In the genomic region with DNA sequence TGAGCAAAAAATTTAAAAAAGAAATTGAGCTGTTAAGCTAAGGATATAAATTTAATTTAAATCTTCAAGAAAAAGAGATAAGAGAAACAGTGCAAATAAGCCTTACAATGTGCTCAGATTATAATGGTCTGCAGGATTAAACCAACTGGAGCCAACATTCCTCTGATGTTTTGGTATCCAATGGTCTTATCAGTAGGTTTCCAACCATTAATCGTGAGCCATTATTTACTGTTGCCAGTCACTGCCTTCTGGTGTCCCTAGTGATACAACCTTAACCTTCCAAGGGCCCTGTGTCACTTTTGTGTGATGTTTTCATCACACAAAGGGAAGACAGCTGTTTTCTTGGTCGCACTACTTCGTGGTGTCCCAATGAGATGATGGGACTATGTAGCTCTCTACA, we compare ENCODE assay signal across 22 cellular contexts.
DNase-seq lines count a peak whose midpoint lies in the region; ATAC-seq and TF ChIP-seq lines count a peak whose summit lies in the region.
"Had no signal": no experiment of that assay in that cellular context is flagged by ENCODE, and none has a peak within 500 bp of the region (broad histone marks: within the 10 kb centered on the region; RNA-seq: fewer than 3 reads in every experiment).

No MANE protein-coding gene starts in this region.

- no peak overlapping the region for H2AFZ ChIP-seq in PC-3 (ENCODE audit: low read length)
- H2AFZ ChIP-seq: GM23338 had no signal

- H3K27ac ChIP-seq in PC-3 (ENCODE audit: low read length) (peak overlapping the region; percentile 96), body of pancreas (peak overlapping the region in 3 of 4 donors; percentile 69 to 77 (median 72)), esophagus squamous epithelium (no peak overlapping the region)
- H3K27ac ChIP-seq: dorsolateral prefrontal cortex, RWPE1, thyroid gland had no signal

- POLR2A ChIA-PET in PC-3 (lab: Charles Lee; ENCODE audit: unreplicated experiment): no interaction called here

- TF ChIP-seq CTCF in PC-3 (conservative IDR thresholded peaks at IDR 0.05; ENCODE audit: low read depth, low read length): no peak
- TF ChIP-seq CTCF in body of pancreas (IDR thresholded peaks at IDR 0.05): no peak
- no peak for TF ChIP-seq CTCF in esophagus squamous epithelium (IDR thresholded peaks at IDR 0.05)

- no TSS peak for BruUV-seq in PC-3 (replicated peaks; lab: Mats Ljungman, UMichigan)

- peak overlapping the region; percentile 40 for H3K9ac ChIP-seq in PC-3 (ENCODE audit: low read length)

- H3K4me3 ChIP-seq in PC-3 (ENCODE audit: low read length) (no peak overlapping the region), body of pancreas (no peak overlapping the region), esophagus squamous epithelium (no peak overlapping the region)
- H3K4me3 ChIP-seq: dorsolateral prefrontal cortex, GM23338, thyroid gland had no signal

- TF ChIP-seq POLR2A in body of pancreas (IDR thresholded peaks at IDR 0.05) (no peak), esophagus squamous epithelium (IDR thresholded peaks at IDR 0.05) (no peak)

- peaks cover 11% of the 10 kb centered on the region for H3F3A ChIP-seq in PC-3 (ENCODE audit: low read length, unreplicated experiment)

- H3K4me2 ChIP-seq in PC-3 (ENCODE audit: low read length): 0 out of 2 replicates have a peak overlapping the region, but pooled peaks have one; percentile 5
- H3K4me2 ChIP-seq: GM23338 had no signal

- H3K36me3 ChIP-seq in PC-3 (ENCODE audit: low read depth, low read length) (no peaks in the 10 kb centered on the region), body of pancreas (replicated peaks in 1 of 2; ENCODE audit: insufficient read depth in 1 of 2, low read depth in 2 of 2) (no peaks in the 10 kb centered on the region), esophagus squamous epithelium (no peaks in the 10 kb centered on the region)
- H3K36me3 ChIP-seq: thyroid gland had no signal

- DNase-seq in PC-3 (peak; percentile 59), body of pancreas (no peak), kidney tubule cell (ENCODE audit: low spot score) (peak; percentile 79), UCSD-AML1 (lab: John Stamatoyannopoulos, UW; ENCODE audit: unreplicated experiment) (no peak), esophagus squamous epithelium (lab: John Stamatoyannopoulos, UW) (no peak), NOMO-1 (lab: John Stamatoyannopoulos, UW; ENCODE audit: unreplicated experiment in 2 of 2) (no peak)
- DNase-seq: activated CD4-positive, alpha-beta T cell treated with anti-CD3 and anti-CD28 coated beads, Interleukin-2, amount 50 U/mL, for 1 hour; activated CD8-positive, alpha-beta memory T cell treated with anti-CD3 and anti-CD28 coated beads, Interleukin-2, amount 10 ng/mL, durations not matched to agents 7 days and 5 days; activated naive CD4-positive, alpha-beta T cell treated with anti-CD3 and anti-CD28 coated beads, Interleukin-2, amount 10 ng/mL, durations not matched to agents 7 days and 5 days; CD8-positive, alpha-beta T cell; central memory CD4-positive, alpha-beta T cell; DMS153; dorsolateral prefrontal cortex; GDM1; natural killer cell; NCI-H526 treated with DMSO at 0.1 percent for 48 hours; thyroid gland had no signal

- no peaks in the 10 kb centered on the region for H3K27me3 ChIP-seq in PC-3 (ENCODE audit: low read length)
- H3K27me3 ChIP-seq in body of pancreas: no peaks in the 10 kb centered on the region
- peaks cover 0 to 15% (median 0%) of the 10 kb centered on the region in 4 donors for H3K27me3 ChIP-seq in esophagus squamous epithelium
- H3K27me3 ChIP-seq: thyroid gland had no signal

- no peaks in the 10 kb centered on the region for H3K9me2 ChIP-seq in PC-3 (replicated peaks; ENCODE audit: low read length)

- no peaks in the 10 kb centered on the region for H3K9me3 ChIP-seq in PC-3 (ENCODE audit: low read length)
- H3K9me3 ChIP-seq in body of pancreas: no peaks in the 10 kb centered on the region
- H3K9me3 ChIP-seq in esophagus squamous epithelium: no peaks in the 10 kb centered on the region
- H3K9me3 ChIP-seq: thyroid gland had no signal

- H3K4me1 ChIP-seq in PC-3 (ENCODE audit: insufficient read depth, low read length) (peaks cover 50% of the 10 kb centered on the region), body of pancreas (peaks cover 15% of the 10 kb centered on the region), esophagus squamous epithelium (peaks cover 0 to 5% (median 0%) of the 10 kb centered on the region in 3 donors)

- CTCF ChIA-PET in PC-3 (lab: Charles Lee): no interaction called here

- H4K20me1 ChIP-seq in PC-3 (ENCODE audit: low read length): no peaks in the 10 kb centered on the region

- ATAC-seq in PC-3: peak; percentile 17; the same call in 1 of the 2 replicates
- no peak for ATAC-seq in body of pancreas
- no peak for ATAC-seq in GM21825 (IDR thresholded peaks at IDR 0.05; ENCODE audit: unreplicated experiment)
- ATAC-seq: activated CD8-positive, alpha-beta memory T cell treated with anti-CD3 and anti-CD28 coated beads, Interleukin-2, amount 10 ng/mL, durations not matched to agents 7 days and 5 days; CD8-positive, alpha-beta T cell; GM23338; natural killer cell; sciatic nerve; WTC11 had no signal

- H3K79me2 ChIP-seq in PC-3 (ENCODE audit: low read length): no peaks in the 10 kb centered on the region

- WGBS in body of pancreas, 2 donors: 37 to 45% methylated on average over 3 of the region's 3 CpGs
- 31 to 46% methylated on average over 3 of the region's 3 CpGs for WGBS in esophagus squamous epithelium, 2 donors

- intact Hi-C loops in PC-3 (cut with micrococcal nuclease): loop anchor here (1.0 kb wide), 1 partner anchor 84 kb away; no protein-coding TSS in a partner anchor
- intact Hi-C loops in body of pancreas (cut with DNase I): no loop called here
- intact Hi-C loops in esophagus squamous epithelium (cut with DNase I): loop anchor here (10.0 kb wide), 2 partner anchors 47 to 377 kb away; no protein-coding TSS in a partner anchor

Comparison
In these comparisons a context has a peak if more than half of its experiments do, and no peak if none do; other contexts are left out.
1. DNase-seq: peak in PC-3 (single experiment) and kidney tubule cell (single experiment); none in body of pancreas (0 of 4), UCSD-AML1 (single experiment), esophagus squamous epithelium (single experiment) and NOMO-1 (0 of 2).
2. H3K27ac ChIP-seq: peak in PC-3 (single experiment) and body of pancreas (3 of 4); none in esophagus squamous epithelium (0 of 4).